Comparison of ENCODE assay signal across 27 cellular contexts in the genomic region with DNA sequence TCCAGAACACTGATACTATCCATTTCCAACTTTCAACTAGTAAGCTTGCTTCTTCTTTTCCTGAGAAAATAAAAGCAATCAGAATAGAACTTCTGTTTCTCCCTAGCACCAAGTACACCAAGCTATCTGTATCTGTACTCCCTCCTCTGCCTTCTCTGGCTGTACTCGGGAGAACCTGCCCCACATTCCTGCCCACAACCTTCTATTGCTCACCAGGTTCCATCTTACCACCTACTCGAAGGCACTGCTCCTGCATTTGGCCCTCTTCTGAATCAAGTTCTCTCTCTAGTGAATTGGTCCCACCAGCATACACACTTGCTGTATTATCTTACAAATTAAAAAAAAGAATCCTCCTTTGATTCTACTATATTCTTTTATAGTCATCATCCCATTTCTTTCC.
DNase-seq lines count a peak whose midpoint lies in the region; ATAC-seq, FAIRE-seq and TF ChIP-seq lines count a peak whose summit lies in the region.
"Had no signal": no experiment of that assay in that cellular context is flagged by ENCODE, and none has a peak within 500 bp of the region (broad histone marks: within the 10 kb centered on the region; RNA-seq: fewer than 3 reads in every experiment).

No MANE protein-coding gene starts in this region.

- H3K4me1 ChIP-seq in keratinocyte (ENCODE audit: control insufficient read depth, extremely low read depth, insufficient read depth, low read length) (peaks cover 9% of the 10 kb centered on the region), thyroid gland (peaks cover 5 to 18% of the 10 kb centered on the region in 2 donors), right lobe of liver (no peaks in the 10 kb centered on the region), right cardiac atrium (ENCODE audit: control insufficient read depth, insufficient read depth, low read length) (no peaks in the 10 kb centered on the region), esophagus muscularis mucosa (no peaks in the 10 kb centered on the region)
- H3K4me1 ChIP-seq: BE2C, BLaER1 had no signal

- H3K9me3 ChIP-seq in keratinocyte (ENCODE audit: control insufficient read depth, low read depth, low read length), result no peaks in the 10 kb centered on the region
- H3K9me3 ChIP-seq in thyroid gland, result no peaks in the 10 kb centered on the region
- no peaks in the 10 kb centered on the region for H3K9me3 ChIP-seq in right lobe of liver
- no peaks in the 10 kb centered on the region for H3K9me3 ChIP-seq in right cardiac atrium (ENCODE audit: control insufficient read depth, low read length)
- H3K9me3 ChIP-seq in esophagus muscularis mucosa, result no peaks in the 10 kb centered on the region
- H3K9me3 ChIP-seq: BE2C, BLaER1 had no signal

- FAIRE-seq in keratinocyte (lab: Jason Lieb, UNC), result no peak
- FAIRE-seq: A204.1, GM12878, GM12892, GM18507 had no signal

- TF ChIP-seq CTCF in keratinocyte (optimal IDR thresholded peaks at IDR 0.05 in 1 of 3, IDR thresholded peaks at IDR 0.05 in 1 of 3, conservative IDR thresholded peaks at IDR 0.05 in 1 of 3; ENCODE audit: extremely low read depth in 1 of 3, insufficient read depth in 2 of 3, low read length in 3 of 3), result no peak
- no peak for TF ChIP-seq CTCF in thyroid gland (IDR thresholded peaks at IDR 0.05)
- TF ChIP-seq CTCF in right lobe of liver (IDR thresholded peaks at IDR 0.05), result no peak
- no peak for TF ChIP-seq CTCF in esophagus muscularis mucosa (IDR thresholded peaks at IDR 0.05)

- peak; percentile 0 for DNase-seq in OCI-M1 (lab: John Stamatoyannopoulos, UW)
- no peak for DNase-seq in keratinocyte (ENCODE audit: low read depth, low spot score)
- DNase-seq in thyroid gland, result no peak
- DNase-seq in iPS-NIHi11 (ENCODE audit: low spot score), result no peak
- no peak for DNase-seq in right lobe of liver
- DNase-seq in right cardiac atrium, result no peak
- no peak for DNase-seq in esophagus muscularis mucosa (ENCODE audit: extremely low spot score)
- DNase-seq: 8988T; ACHN; BE2C; C1 segment of cervical spinal cord; CD4-positive, alpha-beta memory T cell; CD4-positive, CD25-positive, alpha-beta regulatory T cell; CD8-positive, alpha-beta memory T cell; COR-L47; DMS 273 treated with DMSO at 0.1 percent for 48 hours; DMS153; DMS53; DMS79; DND-41; EL; GDM1 had no signal

- TF ChIP-seq POLR2A in thyroid gland (IDR thresholded peaks at IDR 0.05) (no peak), right lobe of liver (IDR thresholded peaks at IDR 0.05) (no peak), esophagus muscularis mucosa (IDR thresholded peaks at IDR 0.05; ENCODE audit: low read depth) (no peak)

- H3K4me3 ChIP-seq in keratinocyte (ENCODE audit: control insufficient read depth in 2 of 3, extremely low read depth in 1 of 3, insufficient read depth in 2 of 3, low read depth in 1 of 3, low read length in 3 of 3), result no peak overlapping the region
- H3K4me3 ChIP-seq in thyroid gland (replicated peaks in 1 of 3), result no peak overlapping the region
- H3K4me3 ChIP-seq in right lobe of liver, result no peak overlapping the region
- no peak overlapping the region for H3K4me3 ChIP-seq in right cardiac atrium (ENCODE audit: low read length)
- H3K4me3 ChIP-seq in esophagus muscularis mucosa, result no peak overlapping the region
- H3K4me3 ChIP-seq: BLaER1, GM12878 had no signal

- H3K27ac ChIP-seq in keratinocyte (ENCODE audit: control insufficient read depth, insufficient read depth, low read length) (no peak overlapping the region), thyroid gland (peak overlapping the region; percentile 54 to 62 (median 60)), right lobe of liver (no peak overlapping the region), right cardiac atrium (ENCODE audit: low read length) (no peak overlapping the region), esophagus muscularis mucosa (replicated peaks in 1 of 4) (no peak overlapping the region)
- H3K27ac ChIP-seq: BLaER1 had no signal

- H3K27me3 ChIP-seq in keratinocyte (ENCODE audit: control insufficient read depth, extremely low read depth, insufficient read depth, low read length), result no peaks in the 10 kb centered on the region
- no peaks in the 10 kb centered on the region for H3K27me3 ChIP-seq in thyroid gland
- H3K27me3 ChIP-seq in right lobe of liver, result no peaks in the 10 kb centered on the region
- H3K27me3 ChIP-seq in right cardiac atrium (ENCODE audit: control insufficient read depth, insufficient read depth), result no peaks in the 10 kb centered on the region
- no peaks in the 10 kb centered on the region for H3K27me3 ChIP-seq in esophagus muscularis mucosa
- H3K27me3 ChIP-seq: BE2C, BLaER1 had no signal

- peak overlapping the region; percentile 14 for H2AFZ ChIP-seq in keratinocyte (ENCODE audit: control insufficient read depth, low read length)

- no peak overlapping the region for H3K4me2 ChIP-seq in keratinocyte (ENCODE audit: control insufficient read depth, extremely low read depth, insufficient read depth, low read depth, low read length)
- H3K4me2 ChIP-seq: BLaER1 had no signal

- dilution Hi-C loops in keratinocyte (cut with MboI; ENCODE audit: extremely low pct_ligation_motif_present, low sequenced_read_pairs), result no loop called here

- H3K79me2 ChIP-seq in keratinocyte (ENCODE audit: control insufficient read depth, insufficient read depth, low read length), result no peaks in the 10 kb centered on the region

- no peak for TF ChIP-seq EP300 in esophagus muscularis mucosa (IDR thresholded peaks at IDR 0.05)

- intact Hi-C loops in thyroid gland (cut with DNase I), result no loop called here
- intact Hi-C loops in right lobe of liver (cut with DNase I), result no loop called here
- intact Hi-C loops in right cardiac atrium (cut with DNase I), result no loop called here
- intact Hi-C loops in esophagus muscularis mucosa (cut with DNase I), result no loop called here

- H3K9me1 ChIP-seq in keratinocyte (ENCODE audit: control insufficient read depth, extremely low read depth, insufficient read depth, low read length), result no peaks in the 10 kb centered on the region

- no peaks in the 10 kb centered on the region for H3K36me3 ChIP-seq in keratinocyte (ENCODE audit: control insufficient read depth in 2 of 2, extremely low read depth in 1 of 2, insufficient read depth in 2 of 2, low read length in 2 of 2)
- H3K36me3 ChIP-seq in thyroid gland, result no peaks in the 10 kb centered on the region
- no peaks in the 10 kb centered on the region for H3K36me3 ChIP-seq in right lobe of liver
- no peaks in the 10 kb centered on the region for H3K36me3 ChIP-seq in esophagus muscularis mucosa
- H3K36me3 ChIP-seq: BE2C, BLaER1 had no signal

- H4K20me1 ChIP-seq in keratinocyte (ENCODE audit: control insufficient read depth, extremely low read depth, insufficient read depth, low read length), result no peaks in the 10 kb centered on the region
- H4K20me1 ChIP-seq: BLaER1 had no signal

- no peak overlapping the region for H3K9ac ChIP-seq in keratinocyte (ENCODE audit: control insufficient read depth, extremely low read depth, insufficient read depth, low read length)
- H3K9ac ChIP-seq: BLaER1 had no signal

- 70 to 74% methylated on average over 2 of the region's 2 CpGs for WGBS in thyroid gland, 2 donors
- 33% methylated on average over 2 of the region's 2 CpGs for whole genome bisulfite sequencing in right lobe of liver (ENCODE audit: insufficient coverage, low coverage, low lambda C conversion rate, missing lambda C conversion rate)
- WGBS in right cardiac atrium, result 74% methylated on average over 2 of the region's 2 CpGs
- WGBS in esophagus muscularis mucosa, result 82% methylated on average over 2 of the region's 2 CpGs

- ATAC-seq in right lobe of liver, result no peak
- no peak for ATAC-seq in right cardiac atrium
- ATAC-seq: GM12878 had no signal

Comparison
In these comparisons a context has a peak if more than half of its experiments do, and no peak if none do; other contexts are left out.
1. H3K27ac ChIP-seq: peak in thyroid gland (3 of 3); none in keratinocyte (single experiment), right lobe of liver (0 of 3), right cardiac atrium (single experiment) and esophagus muscularis mucosa (0 of 4).